15 cellular contexts compared by ENCODE assay signal in genomic region chr2:182360663-182361260, GRCh38.
"Had no signal": no experiment of that assay in that cellular context is flagged by ENCODE, and none has a peak within 500 bp of the region (broad histone marks: within the 10 kb centered on the region; RNA-seq: fewer than 3 reads in every experiment).

No MANE protein-coding gene starts in this region.

- H3K9me3 Mint-ChIP-seq: activated naive CD8-positive, alpha-beta T cell treated with anti-CD3 and anti-CD28 coated beads, Interleukin-2, amount 10 ng/mL, durations not matched to agents 7 days and 5 days; activated T-helper 1 cell treated with anti-CD3 and anti-CD28 coated beads, Interleukin-12 subunit alpha, Interleukin-12 subunit beta, Interleukin-2, Interleukin-4 antibody, amounts not matched to agents 30 ng/mL and 10 ng/mL and 1 ng/mL, durations not matched to agents 14 hours and 24 hours and 36 hours had no signal

- FAIRE-seq: astrocyte had no signal

- H3K27me3 Mint-ChIP-seq: activated naive CD8-positive, alpha-beta T cell treated with anti-CD3 and anti-CD28 coated beads, Interleukin-2, amount 10 ng/mL, durations not matched to agents 7 days and 5 days; naive thymus-derived CD8-positive, alpha-beta T cell had no signal

- H3K4me3 ChIP-seq: dorsolateral prefrontal cortex, suprapubic skin, upper lobe of left lung had no signal

- ATAC-seq: naive thymus-derived CD8-positive, alpha-beta T cell had no signal

- H3K27ac ChIP-seq: dorsolateral prefrontal cortex, suprapubic skin had no signal

- H3K4me3 Mint-ChIP-seq: activated naive CD8-positive, alpha-beta T cell treated with anti-CD3 and anti-CD28 coated beads, Interleukin-2, amount 10 ng/mL, durations not matched to agents 7 days and 5 days; activated T-helper 1 cell treated with anti-CD3 and anti-CD28 coated beads, Interleukin-12 subunit alpha, Interleukin-12 subunit beta, Interleukin-2, Interleukin-4 antibody, amounts not matched to agents 30 ng/mL and 10 ng/mL and 1 ng/mL, durations not matched to agents 14 hours and 24 hours and 36 hours; endodermal cell; naive thymus-derived CD8-positive, alpha-beta T cell had no signal

- H3K4me1 Mint-ChIP-seq: activated naive CD8-positive, alpha-beta T cell treated with anti-CD3 and anti-CD28 coated beads, Interleukin-2, amount 10 ng/mL, durations not matched to agents 7 days and 5 days; endodermal cell; naive thymus-derived CD8-positive, alpha-beta T cell had no signal

- H3K27me3 ChIP-seq: dorsolateral prefrontal cortex, suprapubic skin, upper lobe of left lung had no signal

- H3K27ac Mint-ChIP-seq: activated naive CD8-positive, alpha-beta T cell treated with anti-CD3 and anti-CD28 coated beads, Interleukin-2, amount 10 ng/mL, durations not matched to agents 7 days and 5 days; activated T-helper 1 cell treated with anti-CD3 and anti-CD28 coated beads, Interleukin-12 subunit alpha, Interleukin-12 subunit beta, Interleukin-2, Interleukin-4 antibody, amounts not matched to agents 30 ng/mL and 10 ng/mL and 1 ng/mL, durations not matched to agents 14 hours and 24 hours and 36 hours; endodermal cell; naive thymus-derived CD8-positive, alpha-beta T cell had no signal

- DNase-seq: activated CD4-positive, alpha-beta T cell treated with anti-CD3 and anti-CD28 coated beads, Interleukin-2, amount 50 U/mL, for 1 hour; activated CD8-positive, alpha-beta memory T cell treated with anti-CD3 and anti-CD28 coated beads for 24 hours; activated naive CD8-positive, alpha-beta T cell treated with anti-CD3 and anti-CD28 coated beads, Interleukin-2, amount 10 ng/mL, durations not matched to agents 7 days and 5 days; dorsolateral prefrontal cortex; endodermal cell; naive thymus-derived CD8-positive, alpha-beta T cell; posterior cingulate gyrus; retina; stimulated activated CD4-positive, alpha-beta T cell treated with anti-CD3 and anti-CD28 coated beads, Interleukin-4, amount 100 ng/mL, for 24 hours; stimulated activated naive CD4-positive, alpha-beta T cell; SW 1271 had no signal

- H3K36me3 ChIP-seq: suprapubic skin, upper lobe of left lung had no signal

- H3K9me3 ChIP-seq: suprapubic skin, upper lobe of left lung had no signal

- H3K36me3 Mint-ChIP-seq: activated naive CD8-positive, alpha-beta T cell treated with anti-CD3 and anti-CD28 coated beads, Interleukin-2, amount 10 ng/mL, durations not matched to agents 7 days and 5 days; naive thymus-derived CD8-positive, alpha-beta T cell had no signal
